ENCODE assay signal across 7 cellular contexts in the genomic region with DNA sequence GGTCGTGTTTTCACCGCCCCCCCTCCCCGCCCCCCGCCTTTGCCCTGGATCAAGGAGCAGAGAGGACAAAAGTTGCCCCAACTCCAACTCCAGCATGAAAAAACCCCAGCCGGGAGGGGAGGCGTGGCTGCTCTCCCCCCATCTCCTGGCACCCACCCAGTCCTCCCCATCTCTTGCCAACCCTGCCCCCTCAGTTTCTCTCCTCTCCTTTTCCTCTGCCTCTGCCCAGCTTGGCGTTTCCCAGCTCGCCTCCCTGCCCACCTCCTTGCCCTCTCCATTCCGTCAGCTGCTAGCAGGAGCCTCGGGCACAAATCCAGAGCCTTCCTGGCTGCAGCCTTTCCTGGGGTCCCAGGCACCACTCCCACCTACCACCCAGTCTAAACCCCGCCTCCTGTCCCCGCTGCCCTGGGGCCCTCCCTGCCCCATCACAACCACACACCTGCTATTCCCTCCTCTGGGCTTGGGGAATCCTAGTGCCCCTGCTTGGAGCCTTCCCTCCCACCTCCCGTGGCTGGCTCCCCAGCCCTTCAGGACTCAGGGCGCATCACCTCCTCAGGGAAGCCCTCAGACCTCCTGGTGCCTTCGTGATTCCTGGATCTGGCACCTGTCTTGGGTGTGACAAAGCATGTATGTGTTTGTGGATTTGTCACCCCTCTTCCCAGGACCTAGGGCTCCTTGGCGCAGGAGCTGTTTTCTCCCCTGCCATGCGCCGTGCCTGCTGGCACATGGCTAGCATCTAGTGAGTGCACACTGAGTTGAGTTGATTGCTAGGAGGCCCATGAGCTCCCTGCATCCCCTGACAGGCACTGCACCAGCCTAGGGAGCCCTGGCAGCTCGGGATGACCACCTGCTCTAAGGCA.
DNase-seq lines count a peak whose midpoint lies in the region; ATAC-seq and TF ChIP-seq lines count a peak whose summit lies in the region.

No MANE protein-coding gene starts in this region.

- no peak overlapping the region for H2BK120ac ChIP-seq in trophoblast cell (ENCODE audit: insufficient read depth, low read length, poor library complexity)

- intact Hi-C loops in Right ventricle myocardium superior (cut with DNase I): no loop called here

- H2BK12ac ChIP-seq in trophoblast cell (ENCODE audit: low read length): no peak overlapping the region

- H3K79me1 ChIP-seq in trophoblast cell (ENCODE audit: low read length): no peaks in the 10 kb centered on the region

- no peak overlapping the region for H2AK5ac ChIP-seq in trophoblast cell (ENCODE audit: low read length)

- H3K4ac ChIP-seq in trophoblast cell (ENCODE audit: low read depth, low read length): no peak overlapping the region

- H4K20me1 ChIP-seq in smooth muscle cell (ENCODE audit: low read depth): no peaks in the 10 kb centered on the region

- WGBS in smooth muscle cell (ENCODE audit: low lambda C conversion rate): 23% methylated on average over 12 of the region's 19 CpGs
- no CpG with 5 or more reads among the region's 19 CpGs for WGBS in trophoblast cell (ENCODE audit: extremely low coverage, insufficient coverage, insufficient read length)

- H3K36me3 ChIP-seq in NT2/D1 (ENCODE audit: insufficient read depth, insufficient read length, low read length) (no peaks in the 10 kb centered on the region), smooth muscle cell (ENCODE audit: low read depth) (no peaks in the 10 kb centered on the region), trophoblast cell (ENCODE audit: control insufficient read depth in 1 of 2, insufficient read depth in 2 of 2, low read length in 2 of 2) (no peaks in the 10 kb centered on the region)

- H4K12ac ChIP-seq in trophoblast cell (ENCODE audit: low read depth, low read length): no peak overlapping the region

- H3K4me1 ChIP-seq in NT2/D1 (ENCODE audit: insufficient read depth, insufficient read length) (peaks cover 36% of the 10 kb centered on the region), smooth muscle cell (ENCODE audit: low read depth) (no peaks in the 10 kb centered on the region), trophoblast cell (ENCODE audit: control insufficient read depth in 1 of 2, insufficient read depth in 2 of 2, low read length in 2 of 2) (no peaks in the 10 kb centered on the region)

- H3K9me3 ChIP-seq in NT2/D1 (ENCODE audit: insufficient read depth, low read length): no peaks in the 10 kb centered on the region
- no peaks in the 10 kb centered on the region for H3K9me3 ChIP-seq in smooth muscle cell (replicated peaks; ENCODE audit: low read depth)
- H3K9me3 ChIP-seq in trophoblast cell (ENCODE audit: insufficient read depth, low read depth, low read length): peaks cover 3% of the 10 kb centered on the region

- H3K14ac ChIP-seq in trophoblast cell (ENCODE audit: low read length): no peak overlapping the region

- TF ChIP-seq CTCF in foreskin fibroblast (IDR thresholded peaks at IDR 0.05; ENCODE audit: low read depth, low read length): no peak
- no peak for TF ChIP-seq CTCF in smooth muscle cell (IDR thresholded peaks at IDR 0.05; ENCODE audit: borderline replicate concordance, insufficient read depth, poor library complexity, severe bottlenecking)

- H3K9ac ChIP-seq in NT2/D1 (ENCODE audit: insufficient read length, low read depth) (peak overlapping the region; percentile 65), smooth muscle cell (ENCODE audit: low read depth) (no peak overlapping the region), trophoblast cell (ENCODE audit: low read length) (no peak overlapping the region)

- H3K4me3 ChIP-seq in NT2/D1 (ENCODE audit: insufficient read length, low read depth) (no peak overlapping the region), foreskin fibroblast (ENCODE audit: low read depth in 1 of 2, low read length in 2 of 2) (peak overlapping the region; percentile 26 to 34), smooth muscle cell (no peak overlapping the region), trophoblast cell (ENCODE audit: low read depth, low read length) (no peak overlapping the region)

- ATAC-seq in Right ventricle myocardium superior (ENCODE audit: poor library complexity): no peak

- H2BK5ac ChIP-seq in trophoblast cell (ENCODE audit: low read depth, low read length, poor library complexity): no peak overlapping the region

- H4K8ac ChIP-seq in trophoblast cell (ENCODE audit: low read depth, low read length): no peak overlapping the region

- H3K23ac ChIP-seq in trophoblast cell (ENCODE audit: low read length): no peak overlapping the region

- H3F3A ChIP-seq in smooth muscle cell (ENCODE audit: low read depth): no peaks in the 10 kb centered on the region

- H4K91ac ChIP-seq in trophoblast cell (ENCODE audit: low read depth, low read length): no peak overlapping the region

- peaks cover 36% of the 10 kb centered on the region for H3K27me3 ChIP-seq in NT2/D1 (ENCODE audit: insufficient read depth, insufficient read length)
- H3K27me3 ChIP-seq in smooth muscle cell (ENCODE audit: low read depth): no peaks in the 10 kb centered on the region
- H3K27me3 ChIP-seq in trophoblast cell (ENCODE audit: insufficient read depth, low read length): peaks cover 16% of the 10 kb centered on the region

- H3K18ac ChIP-seq in trophoblast cell (ENCODE audit: low read length): no peak overlapping the region

- peak overlapping the region; percentile 73 for H3K4me2 ChIP-seq in smooth muscle cell
- H3K4me2 ChIP-seq in trophoblast cell (ENCODE audit: low read length): no peak overlapping the region

- H3K79me2 ChIP-seq in smooth muscle cell (ENCODE audit: low read depth) (no peaks in the 10 kb centered on the region), trophoblast cell (ENCODE audit: control insufficient read depth, insufficient read depth, low read length, poor library complexity) (no peaks in the 10 kb centered on the region)

- H3K27ac ChIP-seq in smooth muscle cell (ENCODE audit: low read depth): no peak overlapping the region
- no peak overlapping the region for H3K27ac ChIP-seq in trophoblast cell (ENCODE audit: low read depth, low read length)

- DNase-seq in H4 (ENCODE audit: low spot score): peak; percentile 41
- no peak for DNase-seq in NT2/D1 (ENCODE audit: low read depth, low spot score)
- no peak for DNase-seq in foreskin fibroblast
- DNase-seq in smooth muscle cell (lab: John Stamatoyannopoulos, UW; ENCODE audit: unreplicated experiment): no peak
- no peak for DNase-seq in trophoblast cell
- no peak for DNase-seq in epidermal melanocyte (ENCODE audit: insufficient read length, low spot score)
- DNase-seq in Right ventricle myocardium superior: no peak

- H2AFZ ChIP-seq in smooth muscle cell (ENCODE audit: low read depth) (no peak overlapping the region), trophoblast cell (ENCODE audit: insufficient read depth, low read length, poor library complexity) (no peak overlapping the region)

Comparison
In these comparisons a context has a peak if more than half of its experiments do, and no peak if none do; other contexts are left out.
1. H3K4me3 ChIP-seq: peak in foreskin fibroblast (2 of 2); none in NT2/D1 (single experiment), smooth muscle cell (single experiment) and trophoblast cell (single experiment).